8 cellular contexts compared by ENCODE assay signal in the genomic region with DNA sequence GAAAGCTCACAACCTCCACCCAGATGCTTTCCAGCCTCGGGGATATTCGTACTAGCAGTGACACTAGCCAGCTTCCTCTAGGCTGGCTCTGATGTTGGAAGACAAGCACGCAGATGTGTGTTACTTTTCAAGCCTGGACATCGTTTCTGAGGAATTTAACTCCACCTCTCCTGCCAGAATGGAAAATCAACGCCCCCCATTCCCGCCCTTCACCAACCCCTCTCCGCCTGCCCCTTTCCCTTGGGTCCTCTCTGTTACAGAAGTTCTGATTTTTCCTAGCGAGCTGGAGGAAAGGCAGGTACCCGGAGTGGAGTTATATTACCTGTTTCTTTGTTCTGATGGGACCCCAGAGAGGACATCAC. TPM values are rescaled to one million over a fixed set of nuclear protein-coding genes. Genes with fewer than 3 reads are reported as not detected.
DNase-seq lines count a peak whose midpoint lies in the region; ATAC-seq and TF ChIP-seq lines count a peak whose summit lies in the region.

No MANE protein-coding gene starts in this region.

- H3K9me3 ChIP-seq in BLaER1 (no peaks in the 10 kb centered on the region), PC-3 (ENCODE audit: low read length) (no peaks in the 10 kb centered on the region), ascending aorta (no peaks in the 10 kb centered on the region), left ventricle myocardium inferior (replicated peaks) (no peaks in the 10 kb centered on the region), prostate gland (no peaks in the 10 kb centered on the region)

- TF ChIP-seq CTCF in PC-3 (conservative IDR thresholded peaks at IDR 0.05; ENCODE audit: low read depth, low read length) (no peak), ascending aorta (IDR thresholded peaks at IDR 0.05) (no peak), left ventricle myocardium inferior (IDR thresholded peaks at IDR 0.05; ENCODE audit: borderline replicate concordance) (no peak), prostate gland (IDR thresholded peaks at IDR 0.05) (no peak)

- peak overlapping the region; percentile 93 for H3K4me2 ChIP-seq in BLaER1
- H3K4me2 ChIP-seq in PC-3 (ENCODE audit: low read length) = peak overlapping the region; percentile 93

- under 1% methylated on average over 9 of the region's 9 CpGs for WGBS in prostate gland

- peaks cover 18% of the 10 kb centered on the region; the same call in 1 of the 2 replicates for H3K79me2 ChIP-seq in PC-3 (ENCODE audit: low read length)

- H3K27ac ChIP-seq in BLaER1 (peak overlapping the region; percentile 96), PC-3 (ENCODE audit: low read length) (peak overlapping the region; percentile 19), ascending aorta (peak overlapping the region; percentile 86 to 95), left ventricle myocardium inferior (replicated peaks) (peak overlapping the region; percentile 97), prostate gland (peak overlapping the region; percentile 77 to 79)

- DNase-seq in HuH-7 (ENCODE audit: low spot score) = peak; percentile 55
- peak; percentile 52 for DNase-seq in PC-3
- no peak for DNase-seq in ascending aorta (ENCODE audit: low spot score in 2 of 2)
- DNase-seq in left ventricle myocardium inferior = peak; percentile 16
- DNase-seq in prostate gland (ENCODE audit: low spot score) = peak; percentile 10

- TSS peak; percentile 79 for BruUV-seq in PC-3 (replicated peaks; lab: Mats Ljungman, UMichigan)

- POLR2A ChIA-PET in PC-3 (lab: Charles Lee; ENCODE audit: unreplicated experiment) = no interaction called here

- H3K4me1 ChIP-seq in BLaER1 = peaks cover 47% of the 10 kb centered on the region
- peaks cover 22% of the 10 kb centered on the region for H3K4me1 ChIP-seq in PC-3 (ENCODE audit: insufficient read depth, low read length)
- peaks cover 2 to 9% of the 10 kb centered on the region in 2 donors for H3K4me1 ChIP-seq in ascending aorta
- peaks cover 73% of the 10 kb centered on the region for H3K4me1 ChIP-seq in left ventricle myocardium inferior
- H3K4me1 ChIP-seq in prostate gland (replicated peaks) = no peaks in the 10 kb centered on the region

- H3K9ac ChIP-seq in BLaER1 = peak overlapping the region; percentile 94
- peak overlapping the region; percentile 83 for H3K9ac ChIP-seq in PC-3 (ENCODE audit: low read length)

- no peak for TF ChIP-seq POLR2A in prostate gland (IDR thresholded peaks at IDR 0.05)

- H2AFZ ChIP-seq in PC-3 (ENCODE audit: low read length) = peak overlapping the region; percentile 99

- no peaks in the 10 kb centered on the region for H3K9me2 ChIP-seq in PC-3 (replicated peaks; ENCODE audit: low read length)

- CTCF ChIA-PET in PC-3 (lab: Charles Lee) = interaction anchor here (1.4 kb wide), 1 partner anchor 29 kb away, joined by 4 read pairs; no protein-coding TSS in a partner anchor

- peak overlapping the region; percentile 91 for H3K4me3 ChIP-seq in BLaER1
- peak overlapping the region; percentile 75 for H3K4me3 ChIP-seq in PC-3 (ENCODE audit: low read length)
- peak overlapping the region; percentile 82 to 97 for H3K4me3 ChIP-seq in ascending aorta
- peak overlapping the region; percentile 87 for H3K4me3 ChIP-seq in left ventricle myocardium inferior
- peak overlapping the region; percentile 54 to 75 for H3K4me3 ChIP-seq in prostate gland

- no peaks in the 10 kb centered on the region for H3F3A ChIP-seq in PC-3 (ENCODE audit: low read length, unreplicated experiment)

- intact Hi-C loops in PC-3 (cut with micrococcal nuclease) (loop anchor here (2.0 kb wide), 1 partner anchor 46 kb away; the partner anchor contains the start of gene PAIP1), ascending aorta (cut with DNase I) (loop anchor here (1.0 to 5.0 kb wide), 2 partner anchors 118 to 480 kb away; partner anchors contain the start of gene ZNF131), left ventricle myocardium inferior (cut with micrococcal nuclease) (loop anchor here (10.0 kb wide), 1 partner anchor 48 kb away; the partner anchor contains the start of gene PAIP1), prostate gland (cut with DNase I) (no loop called here)

- peaks cover 23% of the 10 kb centered on the region for H3K36me3 ChIP-seq in BLaER1
- H3K36me3 ChIP-seq in PC-3 (ENCODE audit: low read depth, low read length) = no peaks in the 10 kb centered on the region
- peaks cover 0 to 2% of the 10 kb centered on the region in 2 donors for H3K36me3 ChIP-seq in ascending aorta
- peaks cover 6% of the 10 kb centered on the region for H3K36me3 ChIP-seq in left ventricle myocardium inferior
- no peaks in the 10 kb centered on the region for H3K36me3 ChIP-seq in prostate gland

- ATAC-seq in GM19023 (IDR thresholded peaks at IDR 0.05; ENCODE audit: unreplicated experiment) (peak; percentile 12), PC-3 (peak; percentile 69), GM18517 (IDR thresholded peaks at IDR 0.05; ENCODE audit: unreplicated experiment) (no peak)

- H4K20me1 ChIP-seq in BLaER1 (peaks cover 23% of the 10 kb centered on the region), PC-3 (ENCODE audit: low read length) (no peaks in the 10 kb centered on the region)

- no peaks in the 10 kb centered on the region for H3K27me3 ChIP-seq in BLaER1
- no peaks in the 10 kb centered on the region for H3K27me3 ChIP-seq in PC-3 (ENCODE audit: low read length)
- no peaks in the 10 kb centered on the region for H3K27me3 ChIP-seq in ascending aorta
- H3K27me3 ChIP-seq in left ventricle myocardium inferior (ENCODE audit: low read depth) = no peaks in the 10 kb centered on the region
- H3K27me3 ChIP-seq in prostate gland (replicated peaks; ENCODE audit: insufficient read depth) = no peaks in the 10 kb centered on the region

RNA-seq across cellular contexts. Expression of gene NNT, which starts 0.5 kb away (rescaled TPM):
- total RNA-seq in PC-3 (2014; rRNA removed) (15.1 and 15.6 TPM in 2 replicates), ascending aorta (13.3 TPM), left ventricle myocardium inferior (656 TPM), prostate gland (10 to 100 TPM; 30.6 to 31.4 TPM)

RNA-seq across cellular contexts. Expression of gene PAIP1, which starts 45.6 kb away (rescaled TPM):
- total RNA-seq in PC-3 (2014; rRNA removed) (117 and 142 TPM in 2 replicates), ascending aorta (93.6 TPM), left ventricle myocardium inferior (129 TPM), prostate gland (100 to 1,000 TPM in 1 of 2 donors, 10 to 100 TPM in 1; 84.6 to 150 TPM)

Comparison
In these comparisons a context has a peak if more than half of its experiments do, and no peak if none do; other contexts are left out.
1. H3K27ac ChIP-seq: peak in every context shown above with its lines; median percentile 97 in left ventricle myocardium inferior; 96 in BLaER1; 90 in ascending aorta; 78 in prostate gland; 19 in PC-3.
2. DNase-seq: peak in HuH-7 (single experiment), PC-3 (single experiment), left ventricle myocardium inferior (single experiment) and prostate gland (single experiment); none in ascending aorta (0 of 2).
3. RNA of gene NNT, which starts 0.5 kb away (total RNA-seq): 656 TPM in left ventricle myocardium inferior (single experiment); 30.6 to 31.4 TPM in prostate gland, 15.1 to 15.6 TPM in PC-3 and 13.3 TPM in ascending aorta (single experiment); every median in the first group is over 10 times any median in the second.
4. Peak in every context shown above with its lines, with median percentiles within 50 percentile points of each other: H3K4me3 ChIP-seq.